8 cellular contexts compared by ENCODE assay signal in genomic region chr3:179347383-179348194, GRCh38. TPM values are rescaled to one million over a fixed set of nuclear protein-coding genes. Genes with fewer than 3 reads are reported as not detected.
DNase-seq lines count a peak whose midpoint lies in the region; ATAC-seq and TF ChIP-seq lines count a peak whose summit lies in the region.

TSS of gene MFN1 (plus strand) at chr3:179347709. CDS start at chr3:179348852, 1,143 bp downstream.

- peaks cover 5% of the 10 kb centered on the region for H3K36me3 ChIP-seq in IMR-90 (ENCODE audit: control insufficient read depth, insufficient read depth, low read length)

- no peak for TF ChIP-seq RAD21 in IMR-90 (IDR thresholded peaks at IDR 0.05; ENCODE audit: low read length)

- H2BK120ac ChIP-seq in IMR-90 (ENCODE audit: low read depth, low read length), result peak within 1 kb of the TSS; percentile 80

- peaks cover 15 to 33% of the 10 kb centered on the region in 2 experiments for H3K79me1 ChIP-seq in IMR-90 (ENCODE audit: low read depth in 1 of 2, low read length in 2 of 2)

- no peaks in the 10 kb centered on the region for H3K9me3 ChIP-seq in IMR-90 (ENCODE audit: control insufficient read depth, insufficient read depth, low read length)

- in situ Hi-C loops in IMR-90 (cut with MboI; ENCODE audit: low sequenced_read_pairs), result no loop called here

- DNase-seq in DMS 273 (lab: John Stamatoyannopoulos, UW; ENCODE audit: unreplicated experiment), result peak; percentile 99
- DNase-seq in IMR-90, result peak; percentile 94
- peak; percentile 94 for DNase-seq in OCI-M1 (lab: John Stamatoyannopoulos, UW)
- DNase-seq in activated T-cell treated with anti-CD3 and anti-CD28 coated beads for 24 hours (ENCODE audit: low read depth), result peak; percentile 84
- DNase-seq in epidermal melanocyte (ENCODE audit: insufficient read length, low spot score), result peak; percentile 85
- peak; percentile 95 for DNase-seq in middle frontal gyrus (ENCODE audit: extremely low spot score, low spot score)
- DNase-seq in stimulated activated CD8-positive, alpha-beta memory T cell treated with anti-CD3 and anti-CD28 coated beads, Interleukin-2, amount 100 ng/mL, for 48 hours (ENCODE audit: low read depth in 2 of 2), result peak; percentile 71 to 82

- BruUV-seq in IMR-90 (replicated peaks; lab: Mats Ljungman, UMichigan), result no TSS peak

- peak within 1 kb of the TSS; percentile 98 for H3K4ac ChIP-seq in IMR-90 (ENCODE audit: low read depth, low read length)

- H2AFZ ChIP-seq in IMR-90 (replicated peaks; ENCODE audit: low read length, poor library complexity), result peak within 1 kb of the TSS; percentile 94

- peak within 1 kb of the TSS; percentile 78 to 99 for H4K8ac ChIP-seq in IMR-90 (ENCODE audit: low read depth in 2 of 2, low read length in 2 of 2)

- H2BK5ac ChIP-seq in IMR-90 (ENCODE audit: low read depth, low read length, poor library complexity, severe bottlenecking), result peak within 1 kb of the TSS; percentile 88

- dilution Hi-C loops in IMR-90 (cut with HindIII; ENCODE audit: low sequenced_read_pairs, unreplicated experiment), result no loop called here

- H3K4me1 ChIP-seq in IMR-90 (ENCODE audit: control insufficient read depth, insufficient read depth, low read length), result peaks cover 1% of the 10 kb centered on the region; the same call in 1 of the 2 replicates

- peak within 1 kb of the TSS; percentile 97 for H4K91ac ChIP-seq in IMR-90 (ENCODE audit: insufficient read depth, low read depth, low read length)

- 0 out of 2 replicates have a peak within 1 kb of the TSS, but pooled peaks have one; percentile 69 for H2AK5ac ChIP-seq in IMR-90 (ENCODE audit: low read depth, low read length)

- intact Hi-C loops in IMR-90 (cut with micrococcal nuclease), result no loop called here

- TF ChIP-seq POLR2A in IMR-90 (IDR thresholded peaks at IDR 0.05; ENCODE audit: low read depth, low read length), result peak; percentile 90

- peak within 1 kb of the TSS; percentile 92 for H4K5ac ChIP-seq in IMR-90 (ENCODE audit: low read depth, low read length)

- peak within 1 kb of the TSS; percentile 70 for H2AK9ac ChIP-seq in IMR-90 (replicated peaks; ENCODE audit: low read depth, low read length, poor library complexity)

- ATAC-seq in GM21528 (IDR thresholded peaks at IDR 0.05; ENCODE audit: low FRiP score, unreplicated experiment), result peak; percentile 97
- peak; percentile 98 for ATAC-seq in IMR-90 (ENCODE audit: low read depth)

- H2BK15ac ChIP-seq in IMR-90 (ENCODE audit: low read depth, low read length), result peak within 1 kb of the TSS; percentile 70; the same call in 1 of the 3 replicates

- POLR2A ChIA-PET in IMR-90 (lab: Charles Lee; ENCODE audit: unreplicated experiment), result no interaction called here

- no peak for TF ChIP-seq CTCF in IMR-90 (conservative IDR thresholded peaks at IDR 0.05; ENCODE audit: low read depth, low read length)

- peak within 1 kb of the TSS; percentile 98 for H3K23ac ChIP-seq in IMR-90 (ENCODE audit: low read depth, low read length)

- WGBS in IMR-90 (ENCODE audit: extremely low coverage in 2 of 2, insufficient read length in 1 of 2), 2 experiments, result 0% methylated on average over 21 of the region's 60 CpGs; no CpG with 5 or more reads in 1 of the 2 experiments

- H3K9me1 ChIP-seq in IMR-90 (ENCODE audit: insufficient read depth, low read length), result no peaks in the 10 kb centered on the region; the same call in 1 of the 2 replicates

- peak within 1 kb of the TSS; percentile 77 for H3K4me2 ChIP-seq in IMR-90 (ENCODE audit: low read depth, low read length)

- 0 out of 2 replicates have a peak within 1 kb of the TSS, but pooled peaks have one; percentile 29 for H2BK20ac ChIP-seq in IMR-90 (ENCODE audit: low read depth, low read length)

- peak within 1 kb of the TSS; percentile 89 for H3K27ac ChIP-seq in IMR-90 (ENCODE audit: insufficient read depth, low read length)

- peak within 1 kb of the TSS; percentile 62 for H3K4me3 ChIP-seq in IMR-90 (ENCODE audit: insufficient read depth, low read depth, low read length)

- peak within 1 kb of the TSS; percentile 98 for H3K14ac ChIP-seq in IMR-90 (replicated peaks; ENCODE audit: low read depth, low read length)

- no peaks in the 10 kb centered on the region for H4K20me1 ChIP-seq in IMR-90 (ENCODE audit: insufficient read depth, low read length)

- CTCF ChIA-PET in IMR-90 (lab: Yijun Ruan, JAX), result no interaction called here

- H3K9ac ChIP-seq in IMR-90 (ENCODE audit: low read depth, low read length), result peak within 1 kb of the TSS; percentile 85

- H3K56ac ChIP-seq in IMR-90 (ENCODE audit: extremely low read depth, insufficient read depth, low read length), result peak within 1 kb of the TSS; percentile 81

- no peaks in the 10 kb centered on the region for H3K27me3 ChIP-seq in IMR-90 (ENCODE audit: control insufficient read depth, insufficient read depth, low read length)

- H3K18ac ChIP-seq in IMR-90 (ENCODE audit: low read depth, low read length), result peak within 1 kb of the TSS; percentile 71

TF ChIP-seq in IMR-90, 13 proteins besides CTCF, POLR2A, EP300 and RAD21:
- TF ChIP-seq MAZ (IDR thresholded peaks at IDR 0.05; ENCODE audit: borderline replicate concordance, low read depth, low read length) (no peak; the same call in 1 of the 2 replicates), MXI1 (IDR thresholded peaks at IDR 0.05; ENCODE audit: borderline replicate concordance, low read depth, low read length) (0 out of 2 replicates have a peak, but pooled peaks have one; percentile 58)

RNA-seq across cellular contexts. Expression of gene MFN1, which starts in this region (rescaled TPM):
- total RNA-seq in IMR-90 (2012; rRNA removed), result 40.3 and 75.0 TPM in 2 replicates
- 17.3 and 23.6 TPM in 2 replicates for polyA plus RNA-seq in IMR-90 (2012; rRNA removed)
- 2.1 and 5.3 TPM in 2 replicates for polyA plus RNA-seq in IMR-90 (2012; cell fraction: cytosol; rRNA removed)
- 5.5 and 43.6 TPM in 2 replicates for polyA plus RNA-seq in IMR-90 (2012; cell fraction: nucleus; rRNA removed; ENCODE audit: low replicate concordance)

Comparison
In these comparisons a context has a peak if more than half of its experiments do, and no peak if none do; other contexts are left out.
1. Peak in every context shown above with its lines: DNase-seq, ATAC-seq, H3K4me3 ChIP-seq and H3K27ac ChIP-seq.